In the genomic region with DNA sequence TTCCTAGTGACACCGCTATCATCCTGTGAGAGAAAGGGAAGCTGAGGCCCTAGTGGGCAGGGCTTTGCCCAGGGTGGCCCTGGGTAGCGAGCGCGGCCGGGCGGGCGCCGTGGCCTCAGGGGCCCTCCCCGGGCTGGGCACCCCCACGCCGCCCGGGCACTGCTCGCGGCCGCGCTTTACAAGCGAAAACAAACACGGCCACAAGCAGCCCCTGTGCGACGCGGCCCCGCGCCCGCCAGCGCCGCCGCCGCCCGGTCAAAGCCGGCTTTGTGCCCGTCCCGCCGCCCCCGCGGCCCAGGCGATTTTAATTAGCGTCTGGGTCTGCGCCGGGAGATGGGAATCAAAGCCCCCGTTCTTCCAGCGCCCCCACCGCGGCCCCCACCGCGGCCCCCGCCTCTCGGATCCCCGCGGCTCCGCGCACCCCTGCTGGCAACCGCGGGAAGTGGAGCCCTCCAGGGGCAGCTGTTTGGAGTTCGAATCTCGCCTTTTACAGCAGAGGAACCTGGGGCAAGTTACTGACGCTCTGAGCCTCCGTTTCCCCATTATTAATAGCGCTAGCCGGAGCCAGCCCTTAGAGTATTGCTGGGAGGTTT, we compare ENCODE assay signal across 8 cellular contexts. TPM values are rescaled to one million over a fixed set of nuclear protein-coding genes. Genes with fewer than 3 reads are reported as not detected.
A peak's percentile ranks its signal among the peaks of the same experiment; 100 is the strongest.
DNase-seq lines count a peak whose midpoint lies in the region; ATAC-seq, FAIRE-seq and TF ChIP-seq lines count a peak whose summit lies in the region.

No MANE protein-coding gene starts in this region.

- intact Hi-C loops in activated CD8-positive, alpha-beta T cell treated with anti-CD3 and anti-CD28 coated beads for 36 hours (cut with micrococcal nuclease) = no loop called here
- intact Hi-C loops in heart right ventricle (cut with DNase I) (no loop called here), pancreas (cut with DNase I) (no loop called here)

- no peak overlapping the region for H3K4me3 Mint-ChIP-seq in activated CD8-positive, alpha-beta T cell treated with anti-CD3 and anti-CD28 coated beads for 36 hours

- no peak overlapping the region for H3K27ac Mint-ChIP-seq in activated CD8-positive, alpha-beta T cell treated with anti-CD3 and anti-CD28 coated beads for 36 hours

- peak; percentile 45 for ATAC-seq in activated CD8-positive, alpha-beta T cell treated with anti-CD3 and anti-CD28 coated beads for 36 hours
- ATAC-seq in heart right ventricle (peak in 5 of 8 donors; percentile 2 to 76 (median 36)), pancreas (peak; percentile 20 to 51 (median 34)), HG02981 (IDR thresholded peaks at IDR 0.05; ENCODE audit: unreplicated experiment) (no peak)

- H3K36me3 Mint-ChIP-seq in activated CD8-positive, alpha-beta T cell treated with anti-CD3 and anti-CD28 coated beads for 36 hours (ENCODE audit: low read depth) = no peaks in the 10 kb centered on the region

- H3K9me3 ChIP-seq in heart right ventricle = peaks cover 0 to 12% (median 0%) of the 10 kb centered on the region in 11 donors
- H3K9me3 ChIP-seq in pancreas = no peaks in the 10 kb centered on the region

- POLR2A ChIA-PET in activated CD8-positive, alpha-beta T cell treated with anti-CD3 and anti-CD28 coated beads for 36 hours (lab: Charles Lee) = no interaction called here

- DNase-seq in C1 segment of cervical spinal cord (lab: John Stamatoyannopoulos, UW) (peak in 13 of 14 donors; percentile 29 to 88 (median 72)), heart right ventricle (peak in 1 of 2 donors; percentile 46), pancreas (peak in 1 of 6 donors; percentile 79), NCI-H82 (lab: John Stamatoyannopoulos, UW) (no peak), NCI-H2196 (lab: John Stamatoyannopoulos, UW; ENCODE audit: unreplicated experiment) (no peak), DMS153 (lab: John Stamatoyannopoulos, UW) (no peak)
- peak; percentile 23 for DNase-seq in activated CD8-positive, alpha-beta T cell treated with anti-CD3 and anti-CD28 coated beads for 36 hours

- H3K27ac ChIP-seq in heart right ventricle (peak overlapping the region in 9 of 10 donors; percentile 32 to 77 (median 65)), pancreas (peak overlapping the region in 1 of 4 donors; percentile 19)

- peaks cover 13% of the 10 kb centered on the region for H3K27me3 Mint-ChIP-seq in activated CD8-positive, alpha-beta T cell treated with anti-CD3 and anti-CD28 coated beads for 36 hours

- H3K36me3 ChIP-seq in heart right ventricle (no peaks in the 10 kb centered on the region), pancreas (no peaks in the 10 kb centered on the region)

- H3K9me3 Mint-ChIP-seq in activated CD8-positive, alpha-beta T cell treated with anti-CD3 and anti-CD28 coated beads for 36 hours = no peaks in the 10 kb centered on the region

- peak overlapping the region in 9 of 10 donors; percentile 26 to 56 (median 52) for H3K4me3 ChIP-seq in heart right ventricle
- H3K4me3 ChIP-seq in pancreas = peak overlapping the region; percentile 26 to 48 (median 38)

- peaks cover 0 to 68% (median 24%) of the 10 kb centered on the region in 9 donors for H3K4me1 ChIP-seq in heart right ventricle
- peaks cover 10 to 16% (median 12%) of the 10 kb centered on the region in 3 donors for H3K4me1 ChIP-seq in pancreas

- WGBS in heart right ventricle, 2 donors = 3 to 4% methylated on average over 59 of the region's 59 CpGs
- 4 to 7% methylated on average over 54 to 59 of the region's 59 CpGs for WGBS in pancreas, 2 donors

- H3K27me3 ChIP-seq in heart right ventricle (peaks cover 0 to 23% (median 5%) of the 10 kb centered on the region in 7 donors), pancreas (no peaks in the 10 kb centered on the region)

- FAIRE-seq in pancreas (lab: Jason Lieb, UNC) = no peak

- CTCF ChIA-PET in activated CD8-positive, alpha-beta T cell treated with anti-CD3 and anti-CD28 coated beads for 36 hours (lab: Charles Lee) = interaction anchor here (0.5 to 8.2 kb wide), 4 partner anchors 10 to 83 kb away, joined by 3 to 54 read pairs (median 4); no protein-coding TSS in a partner anchor

- TF ChIP-seq CTCF in activated CD8-positive, alpha-beta T cell treated with anti-CD3 and anti-CD28 coated beads for 36 hours (IDR thresholded peaks at IDR 0.05) = peak; percentile 48
- peak in 8 of 9 donors; percentile 36 to 57 (median 54) for TF ChIP-seq CTCF in heart right ventricle (IDR thresholded peaks at IDR 0.05)
- peak; percentile 13 to 57 (median 44) for TF ChIP-seq CTCF in pancreas (IDR thresholded peaks at IDR 0.05)

- H3K4me1 Mint-ChIP-seq in activated CD8-positive, alpha-beta T cell treated with anti-CD3 and anti-CD28 coated beads for 36 hours (ENCODE audit: low read depth) = no peaks in the 10 kb centered on the region

RNA-seq across cellular contexts. Expression of gene CHRDL2, which starts 47.9 kb away (rescaled TPM):
- total RNA-seq in activated CD8-positive, alpha-beta T cell treated with anti-CD3 and anti-CD28 coated beads for 36 hours = not detected
- 10 to 100 TPM in 3 of 10 donors, 1 to 10 TPM in 6, under 1 TPM in 1; 1.00 to 19.7 (median 6.7) TPM for total RNA-seq in heart right ventricle
- 1 to 10 TPM; 4.0 to 8.4 TPM for polyA plus RNA-seq in heart right ventricle
- total RNA-seq in pancreas = 1 to 10 TPM in 2 of 6 donors, under 1 TPM in 3, not detected in 1; 0.72 to 6.9 (median 0.82) TPM
- 1 to 10 TPM; 2.0 to 3.8 TPM for polyA plus RNA-seq in pancreas

Comparison
In these comparisons a context has a peak if more than half of its experiments do, and no peak if none do; other contexts are left out.
1. DNase-seq: peak in C1 segment of cervical spinal cord (13 of 14) and activated CD8-positive, alpha-beta T cell treated with anti-CD3 and anti-CD28 coated beads for 36 hours (single experiment); none in NCI-H82 (single experiment), NCI-H2196 (single experiment) and DMS153 (single experiment).
2. Peak in every context shown above with its lines, with median percentiles within 50 percentile points of each other: CTCF ChIP-seq.